Comparison of ENCODE assay signal across 31 cellular contexts in genomic region chr6:6191909-6192308, GRCh38.
"Had no signal": no experiment of that assay in that cellular context is flagged by ENCODE, and none has a peak within 500 bp of the region (broad histone marks: within the 10 kb centered on the region; RNA-seq: fewer than 3 reads in every experiment).

No MANE protein-coding gene starts in this region.

- H2AFZ ChIP-seq: neural progenitor cell, parathyroid adenoma had no signal

- H3K36me3 ChIP-seq: neural progenitor cell, ovary, spleen, suprapubic skin, tibial artery, transverse colon, upper lobe of right lung, uterus had no signal

- H3K27ac Mint-ChIP-seq: naive thymus-derived CD8-positive, alpha-beta T cell; natural killer cell treated with Interleukin-12 subunit alpha and Interleukin-12 subunit beta and Interleukin-15 and Interleukin-18, amount 100 ng/mL, for 72 hours; neural progenitor cell; progenitor cell of endocrine pancreas; stimulated activated memory B cell treated with anti-CD40 and anti-IgM and Interleukin-4, amounts not matched to agents 10 μg/mL and 1 μg/mL and 100 μg/mL, for 72 hours; stimulated activated naive CD8-positive, alpha-beta T cell treated with anti-CD3 and anti-CD28 coated beads, Interleukin-15, amount 100 ng/mL, for 72 hours; type B pancreatic cell had no signal

- H3K4me2 ChIP-seq: neural progenitor cell, smooth muscle cell had no signal

- H3K9ac ChIP-seq: neural progenitor cell, parathyroid adenoma had no signal

- DNase-seq: naive thymus-derived CD8-positive, alpha-beta T cell; occipital lobe; ovary; posterior cingulate gyrus; psoas muscle; right cardiac atrium; spleen; stimulated activated CD4-positive, alpha-beta T cell treated with anti-CD3 and anti-CD28 coated beads, Interleukin-12 subunit alpha, Interleukin-12 subunit beta, amount 100 ng/mL, for 4 hours; stimulated activated CD4-positive, alpha-beta T cell treated with anti-CD3 and anti-CD28 coated beads, Interleukin-1b, Interleukin-23, amount 100 ng/mL, for 48 hours; stimulated activated CD4-positive, alpha-beta T cell treated with anti-CD3 and anti-CD28 coated beads, Interleukin-4, amount 100 ng/mL, for 1 hour; stimulated activated CD4-positive, alpha-beta T cell treated with anti-CD3 and anti-CD28 coated beads, Interleukin-4, amount 100 ng/mL, for 4 hours; stimulated activated CD8-positive, alpha-beta memory T cell treated with anti-CD3 and anti-CD28 coated beads, Interleukin-4, amount 100 ng/mL, for 48 hours; stimulated activated naive CD4-positive, alpha-beta T cell; stimulated activated naive CD8-positive, alpha-beta T cell treated with anti-CD3 and anti-CD28 coated beads, Interleukin-15, amount 100 ng/mL, for 72 hours; stimulated activated naive CD8-positive, alpha-beta T cell treated with anti-CD3 and anti-CD28 coated beads, Interleukin-15, Interleukin-2, amounts not matched to agents 100 U/mL and 50 U/mL, for 24 hours; substantia nigra; testis; tibial artery; transverse colon; upper lobe of right lung; uterus had no signal

- H3K4me1 ChIP-seq: neural progenitor cell, parathyroid adenoma, psoas muscle, spleen, suprapubic skin, testis, tibial artery, transverse colon, upper lobe of right lung, uterus had no signal

- H3K9me3 ChIP-seq: ovary, psoas muscle, spleen, suprapubic skin, testis, tibial artery, transverse colon, upper lobe of right lung, uterus had no signal

- H3K4me1 Mint-ChIP-seq: naive thymus-derived CD8-positive, alpha-beta T cell; stimulated activated memory B cell treated with anti-CD40 and anti-IgM and Interleukin-4, amounts not matched to agents 10 μg/mL and 1 μg/mL and 100 μg/mL, for 72 hours; stimulated activated naive CD8-positive, alpha-beta T cell treated with anti-CD3 and anti-CD28 coated beads, Interleukin-15, amount 100 ng/mL, for 72 hours had no signal

- H3K4me3 ChIP-seq: neural progenitor cell, ovary, psoas muscle, skin epidermis, smooth muscle cell, spleen, suprapubic skin, testis, tibial artery, transverse colon, upper lobe of right lung, uterus had no signal

- H3K79me2 ChIP-seq: parathyroid adenoma had no signal

- H3K27me3 ChIP-seq: neural progenitor cell, ovary, testis, tibial artery, upper lobe of right lung, uterus had no signal

- H3K27ac ChIP-seq: neural progenitor cell, ovary, parathyroid adenoma, psoas muscle, skin epidermis, spleen, suprapubic skin, testis, tibial artery, transverse colon, upper lobe of right lung, uterus had no signal

- H3K36me3 Mint-ChIP-seq: neural progenitor cell; stimulated activated memory B cell treated with anti-CD40 and anti-IgM and Interleukin-4, amounts not matched to agents 10 μg/mL and 1 μg/mL and 100 μg/mL, for 72 hours; type B pancreatic cell had no signal

- ATAC-seq: naive thymus-derived CD8-positive, alpha-beta T cell; natural killer cell treated with Interleukin-12 subunit alpha and Interleukin-12 subunit beta and Interleukin-15 and Interleukin-18, amount 100 ng/mL, for 72 hours; psoas muscle; right cardiac atrium; sciatic nerve; stimulated activated memory B cell treated with anti-CD40 and anti-IgM and Interleukin-4, amounts not matched to agents 10 μg/mL and 1 μg/mL and 100 μg/mL, for 72 hours; stimulated activated naive CD8-positive, alpha-beta T cell treated with anti-CD3 and anti-CD28 coated beads, Interleukin-15, amount 100 ng/mL, for 72 hours; stimulated activated naive CD8-positive, alpha-beta T cell treated with anti-CD3 and anti-CD28 coated beads, Interleukin-15, Interleukin-2, amounts not matched to agents 100 U/mL and 50 U/mL, for 24 hours; upper lobe of right lung had no signal

- H3K4me3 Mint-ChIP-seq: naive thymus-derived CD8-positive, alpha-beta T cell; natural killer cell treated with Interleukin-12 subunit alpha and Interleukin-12 subunit beta and Interleukin-15 and Interleukin-18, amount 100 ng/mL, for 72 hours; neural progenitor cell; stimulated activated memory B cell treated with anti-CD40 and anti-IgM and Interleukin-4, amounts not matched to agents 10 μg/mL and 1 μg/mL and 100 μg/mL, for 72 hours; stimulated activated naive CD8-positive, alpha-beta T cell treated with anti-CD3 and anti-CD28 coated beads, Interleukin-15, amount 100 ng/mL, for 72 hours; type B pancreatic cell had no signal
